In the genomic region with DNA sequence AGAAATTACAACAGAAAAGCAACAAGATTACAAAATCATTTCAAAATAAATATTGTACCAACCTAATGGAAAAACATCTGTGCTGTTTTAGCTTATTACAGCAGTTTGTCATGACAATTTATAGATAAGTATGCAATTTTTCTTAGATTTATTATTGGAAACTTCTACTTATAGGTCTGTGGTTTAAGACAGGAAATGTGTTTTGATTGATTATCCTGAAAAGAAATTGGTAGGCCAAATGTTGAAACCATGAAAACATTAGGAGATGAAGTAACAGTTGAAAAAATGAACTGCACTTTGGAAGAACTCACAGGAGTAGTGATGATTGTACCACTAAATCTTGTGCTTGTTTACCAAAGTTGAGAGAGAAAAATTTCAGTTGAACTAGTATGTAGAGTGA, we compare ENCODE assay signal across 29 cellular contexts.
DNase-seq lines count a peak whose midpoint lies in the region; ATAC-seq and TF ChIP-seq lines count a peak whose summit lies in the region.
"Had no signal": no experiment of that assay in that cellular context is flagged by ENCODE, and none has a peak within 500 bp of the region (broad histone marks: within the 10 kb centered on the region; RNA-seq: fewer than 3 reads in every experiment).

No MANE protein-coding gene starts in this region.

- H3K27me3 ChIP-seq in SK-N-SH (ENCODE audit: insufficient read depth) (no peaks in the 10 kb centered on the region), stomach (no peaks in the 10 kb centered on the region)
- H3K27me3 ChIP-seq: ovary, SJCRH30, testis had no signal

- TF ChIP-seq POLR2A in stomach (IDR thresholded peaks at IDR 0.05): no peak

- TF ChIP-seq EP300 in SK-N-SH (IDR thresholded peaks at IDR 0.05; ENCODE audit: borderline replicate concordance in 1 of 2, low read depth in 1 of 2, low read length in 1 of 2) (peak in 1 of 2 experiments; percentile 18; a peak in 1 of 4 replicates), stomach (IDR thresholded peaks at IDR 0.05) (no peak)

- POLR2A ChIA-PET in SK-N-SH (lab: Yijun Ruan, JAX): no interaction called here

- no peaks in the 10 kb centered on the region for H3K4me1 Mint-ChIP-seq in activated CD8-positive, alpha-beta memory T cell treated with anti-CD3 and anti-CD28 coated beads, Interleukin-2, amount 10 ng/mL, durations not matched to agents 7 days and 5 days
- H3K4me1 Mint-ChIP-seq: activated naive CD8-positive, alpha-beta T cell treated with anti-CD3 and anti-CD28 coated beads, Interleukin-2, amount 10 ng/mL, durations not matched to agents 7 days and 5 days; B cell; CD4-positive, alpha-beta memory T cell; H9; stimulated activated effector memory CD8-positive, alpha-beta T cell treated with anti-CD3 and anti-CD28 coated beads, Interleukin-12 subunit alpha, Interleukin-12 subunit beta, amount 100 ng/mL, for 72 hours had no signal

- ATAC-seq in activated CD8-positive, alpha-beta memory T cell treated with anti-CD3 and anti-CD28 coated beads, Interleukin-2, amount 10 ng/mL, durations not matched to agents 7 days and 5 days: no peak
- ATAC-seq: esophagus mucosa, GM12878, left colon had no signal

- no peaks in the 10 kb centered on the region for H4K20me1 ChIP-seq in SK-N-SH (ENCODE audit: insufficient read depth)

- CTCF ChIA-PET in SK-N-SH (lab: Yijun Ruan, JAX): no interaction called here
- CTCF ChIA-PET in activated CD8-positive, alpha-beta memory T cell treated with anti-CD3 and anti-CD28 coated beads, Interleukin-2, amount 10 ng/mL, durations not matched to agents 7 days and 5 days (lab: Charles Lee): no interaction called here

- no peaks in the 10 kb centered on the region for H3K36me3 ChIP-seq in SK-N-SH (replicated peaks in 1 of 2; ENCODE audit: control insufficient read depth in 1 of 2, insufficient read depth in 2 of 2, low read length in 1 of 2)
- H3K36me3 ChIP-seq in stomach: no peaks in the 10 kb centered on the region
- H3K36me3 ChIP-seq: ovary, SJCRH30 had no signal

- DNase-seq in NOMO-1 treated with DMSO at 0.1 percent for 48 hours (lab: John Stamatoyannopoulos, UW; ENCODE audit: unreplicated experiment) (peak; percentile 19), NOMO-1 (lab: John Stamatoyannopoulos, UW; ENCODE audit: unreplicated experiment in 2 of 2) (no peak), SK-N-SH (no peak), fibroblast of mammary gland (ENCODE audit: low read depth) (peak; percentile 46), stromal cell of bone marrow (ENCODE audit: low read depth) (peak; percentile 6), stomach (no peak), amniotic stem cell (lab: John Stamatoyannopoulos, UW) (no peak)
- DNase-seq in activated CD8-positive, alpha-beta memory T cell treated with anti-CD3 and anti-CD28 coated beads, Interleukin-2, amount 10 ng/mL, durations not matched to agents 7 days and 5 days: no peak
- DNase-seq: activated CD4-positive, alpha-beta T cell treated with anti-CD3 and anti-CD28 coated beads, Interleukin-2, amount 50 U/mL, for 4 hours; activated gamma-delta T cell treated with Interleukin-2 at 50 U/mL for 16 hours; activated naive CD8-positive, alpha-beta T cell treated with anti-CD3 and anti-CD28 coated beads, Interleukin-2, amount 10 ng/mL, durations not matched to agents 7 days and 5 days; activated T-cell treated with anti-CD3 and anti-CD28 coated beads, Interleukin-2, amount 50 U/mL, for 48 hours; CD4-positive, alpha-beta memory T cell; central memory CD4-positive, alpha-beta T cell; cortex of kidney; H9; hypothalamus; Kasumi-1; left colon; NCI-H2107; ovary; SJCRH30; T-helper 1 cell; testis had no signal

- intact Hi-C loops in stomach (cut with DNase I; ENCODE audit: low total_unique reads): no loop called here

- no peak overlapping the region for H3K27ac Mint-ChIP-seq in activated CD8-positive, alpha-beta memory T cell treated with anti-CD3 and anti-CD28 coated beads, Interleukin-2, amount 10 ng/mL, durations not matched to agents 7 days and 5 days
- H3K27ac Mint-ChIP-seq: activated naive CD8-positive, alpha-beta T cell treated with anti-CD3 and anti-CD28 coated beads, Interleukin-2, amount 10 ng/mL, durations not matched to agents 7 days and 5 days; B cell; CD4-positive, alpha-beta memory T cell; H9; stimulated activated effector memory CD8-positive, alpha-beta T cell treated with anti-CD3 and anti-CD28 coated beads, Interleukin-12 subunit alpha, Interleukin-12 subunit beta, amount 100 ng/mL, for 72 hours had no signal

- H3K27me3 Mint-ChIP-seq in activated CD8-positive, alpha-beta memory T cell treated with anti-CD3 and anti-CD28 coated beads, Interleukin-2, amount 10 ng/mL, durations not matched to agents 7 days and 5 days: no peaks in the 10 kb centered on the region
- H3K27me3 Mint-ChIP-seq: activated naive CD8-positive, alpha-beta T cell treated with anti-CD3 and anti-CD28 coated beads, Interleukin-2, amount 10 ng/mL, durations not matched to agents 7 days and 5 days; B cell; CD4-positive, alpha-beta memory T cell had no signal

- no peak for TF ChIP-seq CTCF in SK-N-SH (IDR thresholded peaks at IDR 0.05)
- TF ChIP-seq CTCF in fibroblast of mammary gland (conservative IDR thresholded peaks at IDR 0.05; ENCODE audit: control insufficient read depth, insufficient read depth, low read depth, low read length): no peak
- no peak for TF ChIP-seq CTCF in stomach (IDR thresholded peaks at IDR 0.05)

- peak overlapping the region; percentile 68; the same call in 1 of the 2 replicates for H2AFZ ChIP-seq in SK-N-SH (ENCODE audit: low read depth)

- no peaks in the 10 kb centered on the region for H3K79me2 ChIP-seq in SK-N-SH (ENCODE audit: insufficient read depth)

- peak overlapping the region; percentile 13; the same call in 1 of the 2 replicates for H3K9ac ChIP-seq in SK-N-SH

- peaks cover 25% of the 10 kb centered on the region for H3F3A ChIP-seq in SK-N-SH (replicated peaks; ENCODE audit: insufficient read depth)

- peaks cover 2% of the 10 kb centered on the region for H3K9me3 Mint-ChIP-seq in activated CD8-positive, alpha-beta memory T cell treated with anti-CD3 and anti-CD28 coated beads, Interleukin-2, amount 10 ng/mL, durations not matched to agents 7 days and 5 days (ENCODE audit: low read depth)

- H3K36me3 Mint-ChIP-seq in activated CD8-positive, alpha-beta memory T cell treated with anti-CD3 and anti-CD28 coated beads, Interleukin-2, amount 10 ng/mL, durations not matched to agents 7 days and 5 days: no peaks in the 10 kb centered on the region
- H3K36me3 Mint-ChIP-seq: activated naive CD8-positive, alpha-beta T cell treated with anti-CD3 and anti-CD28 coated beads, Interleukin-2, amount 10 ng/mL, durations not matched to agents 7 days and 5 days; CD4-positive, alpha-beta memory T cell; stimulated activated effector memory CD8-positive, alpha-beta T cell treated with anti-CD3 and anti-CD28 coated beads, Interleukin-12 subunit alpha, Interleukin-12 subunit beta, amount 100 ng/mL, for 72 hours had no signal

- H3K4me3 ChIP-seq in SK-N-SH (ENCODE audit: low read depth in 2 of 2, low read length in 1 of 2) (no peak overlapping the region), fibroblast of mammary gland (ENCODE audit: control insufficient read depth, low read depth, low read length) (no peak overlapping the region), stomach (no peak overlapping the region)
- H3K4me3 ChIP-seq: GM12878, ovary, SJCRH30, testis had no signal

- H3K4me3 Mint-ChIP-seq in activated CD8-positive, alpha-beta memory T cell treated with anti-CD3 and anti-CD28 coated beads, Interleukin-2, amount 10 ng/mL, durations not matched to agents 7 days and 5 days: no peak overlapping the region
- H3K4me3 Mint-ChIP-seq: activated naive CD8-positive, alpha-beta T cell treated with anti-CD3 and anti-CD28 coated beads, Interleukin-2, amount 10 ng/mL, durations not matched to agents 7 days and 5 days; B cell; CD4-positive, alpha-beta memory T cell; H9; stimulated activated effector memory CD8-positive, alpha-beta T cell treated with anti-CD3 and anti-CD28 coated beads, Interleukin-12 subunit alpha, Interleukin-12 subunit beta, amount 100 ng/mL, for 72 hours had no signal

- no peak for TF ChIP-seq RAD21 in SK-N-SH (IDR thresholded peaks at IDR 0.05; ENCODE audit: low read length)

- peak overlapping the region; percentile 44 for H3K4me2 ChIP-seq in SK-N-SH

- H3K9me3 ChIP-seq in SK-N-SH (no peaks in the 10 kb centered on the region), stomach (no peaks in the 10 kb centered on the region)
- H3K9me3 ChIP-seq: ovary, SJCRH30, testis had no signal

- no peaks in the 10 kb centered on the region for H3K9me2 ChIP-seq in SK-N-SH

- peaks cover 0 to 19% of the 10 kb centered on the region in 2 experiments; a peak in 2 of 4 replicates for H3K4me1 ChIP-seq in SK-N-SH (ENCODE audit: control insufficient read depth in 1 of 2, insufficient read depth in 2 of 2, low read depth in 1 of 2, low read length in 1 of 2)
- H3K4me1 ChIP-seq in stomach: no peaks in the 10 kb centered on the region
- H3K4me1 ChIP-seq: SJCRH30 had no signal

- H3K27ac ChIP-seq in SK-N-SH (ENCODE audit: low read depth in 2 of 2, low read length in 1 of 2) (peak overlapping the region; percentile 77 to 91; a peak in 3 of 4 replicates), stomach (no peak overlapping the region)
- H3K27ac ChIP-seq: 22Rv1, ovary, SJCRH30, testis had no signal

TF ChIP-seq in SK-N-SH, 30 proteins besides CTCF, POLR2A, EP300 and RAD21 (continues in another document):
- TF ChIP-seq RCOR1 (IDR thresholded peaks at IDR 0.05; ENCODE audit: low read length) (no peak), FOSL2 (IDR thresholded peaks at IDR 0.05; ENCODE audit: borderline replicate concordance, low read depth) (no peak), TAF1 (IDR thresholded peaks at IDR 0.05; ENCODE audit: borderline replicate concordance, low read depth, low read length) (no peak), FOXJ3 (CRISPR knock-in tag; IDR thresholded peaks at IDR 0.05) (no peak), RFX5 (IDR thresholded peaks at IDR 0.05; ENCODE audit: low read length) (no peak), YY1 (IDR thresholded peaks at IDR 0.05; ENCODE audit: low read depth) (no peak)
- TF ChIP-seq, protein P1, sequence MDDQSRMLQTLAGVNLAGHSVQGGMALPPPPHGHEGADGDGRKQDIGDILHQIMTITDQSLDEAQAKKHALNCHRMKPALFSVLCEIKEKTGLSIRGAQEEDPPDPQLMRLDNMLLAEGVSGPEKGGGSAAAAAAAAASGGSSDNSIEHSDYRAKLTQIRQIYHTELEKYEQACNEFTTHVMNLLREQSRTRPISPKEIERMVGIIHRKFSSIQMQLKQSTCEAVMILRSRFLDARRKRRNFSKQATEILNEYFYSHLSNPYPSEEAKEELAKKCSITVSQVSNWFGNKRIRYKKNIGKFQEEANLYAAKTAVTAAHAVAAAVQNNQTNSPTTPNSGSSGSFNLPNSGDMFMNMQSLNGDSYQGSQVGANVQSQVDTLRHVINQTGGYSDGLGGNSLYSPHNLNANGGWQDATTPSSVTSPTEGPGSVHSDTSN (IDR thresholded peaks at IDR 0.05): peak; percentile 21; the same call in 1 of the 2 replicates
- TF ChIP-seq, protein P2, sequence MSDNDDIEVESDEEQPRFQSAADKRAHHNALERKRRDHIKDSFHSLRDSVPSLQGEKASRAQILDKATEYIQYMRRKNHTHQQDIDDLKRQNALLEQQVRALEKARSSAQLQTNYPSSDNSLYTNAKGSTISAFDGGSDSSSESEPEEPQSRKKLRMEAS (IDR thresholded peaks at IDR 0.05; ENCODE audit: low read depth): no peak

Comparison
In these comparisons a context has a peak if more than half of its experiments do, and no peak if none do; other contexts are left out.
1. DNase-seq: peak in NOMO-1 treated with DMSO at 0.1 percent for 48 hours (single experiment), fibroblast of mammary gland (single experiment) and stromal cell of bone marrow (single experiment); none in NOMO-1 (0 of 2), SK-N-SH (single experiment), stomach (single experiment), amniotic stem cell (single experiment) and activated CD8-positive, alpha-beta memory T cell treated with anti-CD3 and anti-CD28 coated beads, Interleukin-2, amount 10 ng/mL, durations not matched to agents 7 days and 5 days (single experiment).
2. H3K27ac ChIP-seq: peak in SK-N-SH (2 of 2); none in stomach (0 of 5).